16 cellular contexts compared by ENCODE assay signal in genomic region chr2:197236816-197237215, GRCh38.
A peak's percentile ranks its signal among the peaks of the same experiment; 100 is the strongest.
DNase-seq lines count a peak whose midpoint lies in the region; ATAC-seq, FAIRE-seq and TF ChIP-seq lines count a peak whose summit lies in the region.
"Had no signal": no experiment of that assay in that cellular context is flagged by ENCODE, and none has a peak within 500 bp of the region (broad histone marks: within the 10 kb centered on the region; RNA-seq: fewer than 3 reads in every experiment).

No MANE protein-coding gene starts in this region.

- TF ChIP-seq CTCF in astrocyte (IDR thresholded peaks at IDR 0.05; ENCODE audit: insufficient read depth, low read depth, low read length) (no peak), natural killer cell (IDR thresholded peaks at IDR 0.05) (no peak)

- H3K27ac Mint-ChIP-seq in CD4-positive, CD25-positive, alpha-beta regulatory T cell: peak overlapping the region; percentile 93 to 96 (median 94)
- H3K27ac Mint-ChIP-seq in astrocyte (ENCODE audit: unreplicated experiment) (no peak overlapping the region), natural killer cell (peak overlapping the region; percentile 89 to 93)
- H3K27ac Mint-ChIP-seq: HFFc6 had no signal

- H3K27me3 ChIP-seq in CD4-positive, CD25-positive, alpha-beta regulatory T cell (ENCODE audit: control insufficient read depth, insufficient read depth, low read length): no peaks in the 10 kb centered on the region
- no peaks in the 10 kb centered on the region for H3K27me3 ChIP-seq in astrocyte (ENCODE audit: insufficient read depth, low read length)

- no peaks in the 10 kb centered on the region for H3K36me3 Mint-ChIP-seq in CD4-positive, CD25-positive, alpha-beta regulatory T cell
- H3K36me3 Mint-ChIP-seq in astrocyte (ENCODE audit: low read depth, unreplicated experiment): no peaks in the 10 kb centered on the region
- no peaks in the 10 kb centered on the region for H3K36me3 Mint-ChIP-seq in natural killer cell

- no peak overlapping the region for H2AFZ ChIP-seq in astrocyte (ENCODE audit: low read depth, low read length)

- peak overlapping the region; percentile 77 to 84 (median 80) for H3K4me3 Mint-ChIP-seq in CD4-positive, CD25-positive, alpha-beta regulatory T cell
- H3K4me3 Mint-ChIP-seq in astrocyte (ENCODE audit: unreplicated experiment) (no peak overlapping the region), natural killer cell (peak overlapping the region; percentile 84)
- H3K4me3 Mint-ChIP-seq: HFFc6 had no signal

- H4K20me1 ChIP-seq in astrocyte (ENCODE audit: insufficient read depth, low read length): no peaks in the 10 kb centered on the region

- DNase-seq in CD4-positive, CD25-positive, alpha-beta regulatory T cell: no peak
- DNase-seq in GM18507 (ENCODE audit: extremely low spot score, insufficient read length, low read depth) (no peak), astrocyte (ENCODE audit: low read depth) (no peak), natural killer cell (no peak), NCI-H526 (lab: John Stamatoyannopoulos, UW) (no peak), NCI-H1048 (lab: John Stamatoyannopoulos, UW) (no peak)
- DNase-seq in stimulated activated CD4-positive, alpha-beta T cell treated with anti-CD3 and anti-CD28 coated beads, Interleukin-4, amount 100 ng/mL, for 1 hour: no peak
- DNase-seq: activated effector memory CD4-positive, alpha-beta T cell treated with anti-CD3 and anti-CD28 coated beads, Interleukin-2, amount 50 U/mL, for 16 hours; AML-193; DMS153; effector CD4-positive, alpha-beta T cell; HFFc6; NCI-H1105; NCI-H2171 treated with DMSO at 0.1 percent for 48 hours had no signal

- peaks cover 52 to 93% (median 74%) of the 10 kb centered on the region in 4 donors for H3K4me1 Mint-ChIP-seq in CD4-positive, CD25-positive, alpha-beta regulatory T cell
- H3K4me1 Mint-ChIP-seq in astrocyte (ENCODE audit: low read depth, unreplicated experiment): no peaks in the 10 kb centered on the region
- peaks cover 88 to 89% of the 10 kb centered on the region in 2 donors for H3K4me1 Mint-ChIP-seq in natural killer cell

- intact Hi-C loops in natural killer cell (cut with micrococcal nuclease): no loop called here

- H3K79me2 ChIP-seq in astrocyte (ENCODE audit: insufficient read depth, low read length): no peaks in the 10 kb centered on the region

- no peaks in the 10 kb centered on the region for H3K9me3 ChIP-seq in CD4-positive, CD25-positive, alpha-beta regulatory T cell (ENCODE audit: control insufficient read depth in 2 of 2, low read length in 2 of 2)
- no peaks in the 10 kb centered on the region for H3K9me3 ChIP-seq in astrocyte (ENCODE audit: insufficient read depth, low read depth, low read length)

- peak overlapping the region; percentile 81 for H3K4me3 ChIP-seq in CD4-positive, CD25-positive, alpha-beta regulatory T cell (ENCODE audit: low read depth, low read length)
- no peak overlapping the region for H3K4me3 ChIP-seq in astrocyte (ENCODE audit: insufficient read depth, low read depth, low read length)

- H3K4me1 ChIP-seq in CD4-positive, CD25-positive, alpha-beta regulatory T cell (ENCODE audit: control insufficient read depth, insufficient read depth, low read length, poor library complexity, severe bottlenecking): peaks cover 99% of the 10 kb centered on the region
- H3K4me1 ChIP-seq in astrocyte (ENCODE audit: insufficient read depth, low read length): no peaks in the 10 kb centered on the region

- H3K27me3 Mint-ChIP-seq in CD4-positive, CD25-positive, alpha-beta regulatory T cell: no peaks in the 10 kb centered on the region
- no peaks in the 10 kb centered on the region for H3K27me3 Mint-ChIP-seq in astrocyte (ENCODE audit: low read depth, unreplicated experiment)
- no peaks in the 10 kb centered on the region for H3K27me3 Mint-ChIP-seq in natural killer cell (ENCODE audit: low read depth in 2 of 2)

- H3K9ac ChIP-seq in astrocyte (ENCODE audit: low read length): no peak overlapping the region

- FAIRE-seq in GM18507 (lab: Jason Lieb, UNC) (peak; percentile 12), astrocyte (lab: Jason Lieb, UNC) (no peak)
- FAIRE-seq: RCC 7860 had no signal

- peak overlapping the region; percentile 83 for H3K27ac ChIP-seq in CD4-positive, CD25-positive, alpha-beta regulatory T cell (ENCODE audit: insufficient read depth, low read length, poor library complexity, severe bottlenecking)
- no peak overlapping the region for H3K27ac ChIP-seq in astrocyte (ENCODE audit: low read depth, low read length)

- peaks cover 0 to 1% (median 0%) of the 10 kb centered on the region in 7 donors for H3K9me3 Mint-ChIP-seq in CD4-positive, CD25-positive, alpha-beta regulatory T cell
- no peaks in the 10 kb centered on the region for H3K9me3 Mint-ChIP-seq in astrocyte (ENCODE audit: unreplicated experiment)
- no peaks in the 10 kb centered on the region for H3K9me3 Mint-ChIP-seq in natural killer cell
- H3K9me3 Mint-ChIP-seq: HFFc6 had no signal

- H3K4me2 ChIP-seq in astrocyte (ENCODE audit: low read length): peak overlapping the region; percentile 23

- H3K36me3 ChIP-seq in CD4-positive, CD25-positive, alpha-beta regulatory T cell (ENCODE audit: control insufficient read depth, insufficient read depth, low read length): no peaks in the 10 kb centered on the region
- H3K36me3 ChIP-seq in astrocyte (ENCODE audit: insufficient read depth, low read length): no peaks in the 10 kb centered on the region

- ATAC-seq in CD4-positive, CD25-positive, alpha-beta regulatory T cell (ENCODE audit: low read depth in 2 of 2): no peak
- no peak for ATAC-seq in natural killer cell
- ATAC-seq: left lobe of liver had no signal
